In the genomic region with DNA sequence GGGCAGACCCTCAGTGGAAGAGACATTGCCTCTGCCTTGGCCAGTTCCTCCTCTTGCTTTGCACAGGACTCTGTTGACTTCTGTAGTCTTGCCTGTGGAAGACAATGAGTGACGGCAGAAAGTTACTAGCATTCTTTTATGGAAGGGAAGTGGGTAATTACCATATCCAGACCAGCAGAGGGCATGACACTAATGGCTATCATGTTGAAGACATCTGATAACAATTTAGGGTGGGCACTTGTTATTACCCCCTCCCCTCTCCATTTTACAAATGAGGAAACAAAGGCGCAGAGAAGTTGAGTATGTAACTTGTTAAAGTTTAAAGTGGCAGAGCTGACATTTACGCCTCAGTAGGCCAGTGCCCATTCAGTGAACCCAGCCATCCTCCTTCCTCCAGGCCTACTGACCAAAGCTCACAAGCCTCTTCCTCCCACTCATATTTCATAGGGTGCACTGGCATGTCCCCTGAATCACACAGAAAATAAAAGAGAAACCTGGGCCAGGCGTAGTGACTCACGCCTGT, we compare ENCODE assay signal across 1 cellular context.
TF ChIP-seq lines count a peak whose summit lies in the region.

No MANE protein-coding gene starts in this region.

TF ChIP-seq in SK-N-SH, 30 proteins besides CTCF, POLR2A, EP300 and RAD21 (continued from another document):
- TF ChIP-seq, protein P1, sequence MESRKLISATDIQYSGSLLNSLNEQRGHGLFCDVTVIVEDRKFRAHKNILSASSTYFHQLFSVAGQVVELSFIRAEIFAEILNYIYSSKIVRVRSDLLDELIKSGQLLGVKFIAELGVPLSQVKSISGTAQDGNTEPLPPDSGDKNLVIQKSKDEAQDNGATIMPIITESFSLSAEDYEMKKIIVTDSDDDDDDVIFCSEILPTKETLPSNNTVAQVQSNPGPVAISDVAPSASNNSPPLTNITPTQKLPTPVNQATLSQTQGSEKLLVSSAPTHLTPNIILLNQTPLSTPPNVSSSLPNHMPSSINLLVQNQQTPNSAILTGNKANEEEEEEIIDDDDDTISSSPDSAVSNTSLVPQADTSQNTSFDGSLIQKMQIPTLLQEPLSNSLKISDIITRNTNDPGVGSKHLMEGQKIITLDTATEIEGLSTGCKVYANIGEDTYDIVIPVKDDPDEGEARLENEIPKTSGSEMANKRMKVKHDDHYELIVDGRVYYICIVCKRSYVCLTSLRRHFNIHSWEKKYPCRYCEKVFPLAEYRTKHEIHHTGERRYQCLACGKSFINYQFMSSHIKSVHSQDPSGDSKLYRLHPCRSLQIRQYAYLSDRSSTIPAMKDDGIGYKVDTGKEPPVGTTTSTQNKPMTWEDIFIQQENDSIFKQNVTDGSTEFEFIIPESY (IDR thresholded peaks at IDR 0.05; ENCODE audit: borderline replicate concordance, low read depth), result no peak
- TF ChIP-seq, protein P2, sequence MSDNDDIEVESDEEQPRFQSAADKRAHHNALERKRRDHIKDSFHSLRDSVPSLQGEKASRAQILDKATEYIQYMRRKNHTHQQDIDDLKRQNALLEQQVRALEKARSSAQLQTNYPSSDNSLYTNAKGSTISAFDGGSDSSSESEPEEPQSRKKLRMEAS (IDR thresholded peaks at IDR 0.05; ENCODE audit: low read depth), result no peak
- TF ChIP-seq FOXM1 (IDR thresholded peaks at IDR 0.05; ENCODE audit: low read depth), result no peak
TF ChIP-seq in SK-N-SH: peak in this region for 0.
